In the genomic region with DNA sequence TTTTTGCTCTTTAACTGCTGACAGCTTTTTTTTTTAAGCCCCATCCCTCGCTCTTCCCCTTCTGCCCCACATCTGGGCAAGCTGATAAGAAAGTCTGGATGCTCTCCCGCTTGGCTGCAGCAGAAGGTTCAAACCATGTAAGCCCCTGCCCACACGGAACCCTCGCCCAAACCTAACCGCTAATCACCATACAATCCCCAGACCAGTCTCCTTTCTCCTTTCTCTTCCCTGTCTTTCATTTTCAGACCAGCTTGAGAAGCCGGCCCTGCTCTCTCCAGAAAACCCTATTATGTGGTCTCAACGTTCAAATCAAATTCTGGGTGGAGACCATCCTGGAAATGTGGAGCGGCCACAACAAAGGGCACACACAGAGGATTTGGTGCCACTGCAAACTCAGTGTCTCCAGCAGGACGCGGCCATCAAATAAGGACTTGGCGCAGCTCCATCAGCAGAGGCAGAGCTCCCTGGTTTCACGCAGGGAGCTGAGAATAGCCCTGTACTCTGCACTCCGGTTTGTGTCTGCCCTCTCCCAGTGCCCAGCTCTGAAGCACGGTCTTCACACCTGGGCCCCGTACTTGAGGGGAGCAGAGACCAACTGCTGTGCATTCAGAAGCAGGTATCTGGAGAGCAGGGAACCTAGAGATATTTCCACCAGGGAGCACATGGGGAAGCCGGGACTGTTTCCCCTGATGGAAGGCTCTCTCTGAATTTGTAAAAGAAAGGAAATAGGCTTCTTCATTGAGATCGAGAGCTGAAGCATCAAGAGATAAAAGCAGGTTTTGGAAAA, we compare ENCODE assay signal across 1 cellular context.
TF ChIP-seq lines count a peak whose summit lies in the region.

No MANE protein-coding gene starts in this region.

TF ChIP-seq in K562, 482 proteins besides CTCF, POLR2A, EP300 and RAD21 (continued from another document and continues in another):
- TF ChIP-seq ZNF518B (CRISPR knock-in tag; IDR thresholded peaks at IDR 0.05) (no peak), NR4A1 (CRISPR knock-in tag; IDR thresholded peaks at IDR 0.05) (peak; percentile 16; the same call in 1 of the 2 replicates), NR4A1 (tag; IDR thresholded peaks at IDR 0.05) (peak; percentile 58; the same call in 1 of the 2 replicates), ERF (CRISPR knock-in tag; IDR thresholded peaks at IDR 0.05) (0 out of 2 replicates have a peak, but pooled peaks have one; percentile 27), ZNF584 (CRISPR knock-in tag; IDR thresholded peaks at IDR 0.05; ENCODE audit: low read depth) (peak; percentile 71; the same call in 1 of the 2 replicates), TRIM24 (IDR thresholded peaks at IDR 0.05) (peak; percentile 40 to 63; a peak in 2 of 4 replicates), GATAD2A (IDR thresholded peaks at IDR 0.05) (peak; percentile 97), DMBX1 (CRISPR knock-in tag; IDR thresholded peaks at IDR 0.05; ENCODE audit: borderline replicate concordance) (peak; percentile 94), CBFA2T3 (IDR thresholded peaks at IDR 0.05) (peak; percentile 93), HNRNPL (IDR thresholded peaks at IDR 0.05; ENCODE audit: low read depth, low read length) (peak; percentile 76; the same call in 1 of the 2 replicates), ZNF583 (CRISPR knock-in tag; IDR thresholded peaks at IDR 0.05) (0 out of 2 replicates have a peak, but pooled peaks have one; percentile 56), TAF7 (tag; IDR thresholded peaks at IDR 0.05) (0 out of 2 replicates have a peak, but pooled peaks have one; percentile 28), MECOM (CRISPR knock-in tag; IDR thresholded peaks at IDR 0.05) (peak; percentile 32; the same call in 1 of the 2 replicates), ZNF175 (CRISPR knock-in tag; IDR thresholded peaks at IDR 0.05; ENCODE audit: low read depth) (peak; percentile 93), EWSR1 (IDR thresholded peaks at IDR 0.05; ENCODE audit: borderline replicate concordance, low read depth, partially characterized antibody) (no peak), ZNF146 (CRISPR knock-in tag; IDR thresholded peaks at IDR 0.05; ENCODE audit: unreplicated experiment) (no peak), E2F8 (IDR thresholded peaks at IDR 0.05; ENCODE audit: low read depth, partially characterized antibody) (no peak), EGR1 (conservative IDR thresholded peaks at IDR 0.05) (peak; percentile 44), DPF2 (IDR thresholded peaks at IDR 0.05) (peak; percentile 90), HMBOX1 (IDR thresholded peaks at IDR 0.05) (peak; percentile 44; the same call in 1 of the 2 replicates), HDAC1 (IDR thresholded peaks at IDR 0.05) (peak in 1 of 2 experiments; percentile 70; a peak in 2 of 4 replicates), ZNF316 (IDR thresholded peaks at IDR 0.05) (peak; percentile 95), SIN3A (IDR thresholded peaks at IDR 0.05; ENCODE audit: borderline replicate concordance in 2 of 2, control insufficient read depth in 1 of 2, low read depth in 2 of 2, low read length in 2 of 2) (no peak), PRDM10 (IDR thresholded peaks at IDR 0.05; ENCODE audit: partially characterized antibody) (peak; percentile 64), TAL1 (IDR thresholded peaks at IDR 0.05) (peak; percentile 87), FOXJ3 (CRISPR knock-in tag; IDR thresholded peaks at IDR 0.05) (no peak), CBFA2T2 (conservative IDR thresholded peaks at IDR 0.05) (peak; percentile 88), PTBP1 (IDR thresholded peaks at IDR 0.05; ENCODE audit: low read depth, low read length) (no peak), MAX (CRISPR knock-in tag; IDR thresholded peaks at IDR 0.05) (peak; percentile 11; the same call in 1 of the 2 replicates), RBM15 (IDR thresholded peaks at IDR 0.05; ENCODE audit: insufficient read depth, low read length) (no peak), MAFK (IDR thresholded peaks at IDR 0.05; ENCODE audit: low read length) (peak; percentile 60; the same call in 1 of the 2 replicates), ARNT (IDR thresholded peaks at IDR 0.05) (peak in 1 of 2 experiments; percentile 26; a peak in 1 of 4 replicates), NEUROD1 (IDR thresholded peaks at IDR 0.05; ENCODE audit: borderline replicate concordance, low read depth, low read length, partially characterized antibody) (peak; percentile 60), ZSCAN32 (CRISPR knock-in tag; IDR thresholded peaks at IDR 0.05) (no peak), ZBTB7A (IDR thresholded peaks at IDR 0.05; ENCODE audit: borderline replicate concordance, control insufficient read depth, low read depth, low read length) (peak; percentile 53; the same call in 1 of the 2 replicates), TEAD1 (CRISPR knock-in tag; IDR thresholded peaks at IDR 0.05) (0 out of 4 replicates have a peak, but pooled peaks of 1 of the 2 experiments have one; percentile 30), U2AF1 (optimal IDR thresholded peaks at IDR 0.05; ENCODE audit: low read depth, low read length) (no peak), L3MBTL2 (IDR thresholded peaks at IDR 0.05) (0 out of 2 replicates have a peak, but pooled peaks have one; percentile 14), FOXM1 (IDR thresholded peaks at IDR 0.05; ENCODE audit: low read depth) (peak; percentile 65; the same call in 1 of the 2 replicates), FOXM1 (CRISPR knock-in tag; IDR thresholded peaks at IDR 0.05; ENCODE audit: low read depth) (no peak), ZEB2 (IDR thresholded peaks at IDR 0.05) (peak; percentile 53; the same call in 1 of the 2 replicates), SMARCE1 (IDR thresholded peaks at IDR 0.05) (peak; percentile 88), HEY1 (CRISPR knock-in tag; IDR thresholded peaks at IDR 0.05; ENCODE audit: borderline replicate concordance) (peak; percentile 42; the same call in 1 of the 2 replicates), KDM1A (IDR thresholded peaks at IDR 0.05) (peak in 1 of 2 experiments; percentile 20; a peak in 1 of 4 replicates), ZNF589 (CRISPR knock-in tag; IDR thresholded peaks at IDR 0.05; ENCODE audit: low read depth) (peak; percentile 92), HMG20A (CRISPR knock-in tag; conservative IDR thresholded peaks at IDR 0.05) (no peak), MTA1 (IDR thresholded peaks at IDR 0.05; ENCODE audit: borderline replicate concordance) (peak; percentile 55), JUND (IDR thresholded peaks at IDR 0.05; ENCODE audit: borderline replicate concordance, low read depth, low read length) (peak; percentile 46; the same call in 1 of the 2 replicates), JUND (tag; IDR thresholded peaks at IDR 0.05; ENCODE audit: borderline replicate concordance, low read depth, low read length) (peak; percentile 49; the same call in 1 of the 3 replicates), POLR2AphosphoS2 (IDR thresholded peaks at IDR 0.05; ENCODE audit: low read length) (no peak), ARHGAP35 (IDR thresholded peaks at IDR 0.05; ENCODE audit: partially characterized antibody) (no peak)
- TF ChIP-seq, protein P1, sequence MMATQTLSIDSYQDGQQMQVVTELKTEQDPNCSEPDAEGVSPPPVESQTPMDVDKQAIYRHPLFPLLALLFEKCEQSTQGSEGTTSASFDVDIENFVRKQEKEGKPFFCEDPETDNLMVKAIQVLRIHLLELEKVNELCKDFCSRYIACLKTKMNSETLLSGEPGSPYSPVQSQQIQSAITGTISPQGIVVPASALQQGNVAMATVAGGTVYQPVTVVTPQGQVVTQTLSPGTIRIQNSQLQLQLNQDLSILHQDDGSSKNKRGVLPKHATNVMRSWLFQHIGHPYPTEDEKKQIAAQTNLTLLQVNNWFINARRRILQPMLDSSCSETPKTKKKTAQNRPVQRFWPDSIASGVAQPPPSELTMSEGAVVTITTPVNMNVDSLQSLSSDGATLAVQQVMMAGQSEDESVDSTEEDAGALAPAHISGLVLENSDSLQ (IDR thresholded peaks at IDR 0.05) = peak; percentile 25; the same call in 1 of the 2 replicates
- TF ChIP-seq, protein P2, sequence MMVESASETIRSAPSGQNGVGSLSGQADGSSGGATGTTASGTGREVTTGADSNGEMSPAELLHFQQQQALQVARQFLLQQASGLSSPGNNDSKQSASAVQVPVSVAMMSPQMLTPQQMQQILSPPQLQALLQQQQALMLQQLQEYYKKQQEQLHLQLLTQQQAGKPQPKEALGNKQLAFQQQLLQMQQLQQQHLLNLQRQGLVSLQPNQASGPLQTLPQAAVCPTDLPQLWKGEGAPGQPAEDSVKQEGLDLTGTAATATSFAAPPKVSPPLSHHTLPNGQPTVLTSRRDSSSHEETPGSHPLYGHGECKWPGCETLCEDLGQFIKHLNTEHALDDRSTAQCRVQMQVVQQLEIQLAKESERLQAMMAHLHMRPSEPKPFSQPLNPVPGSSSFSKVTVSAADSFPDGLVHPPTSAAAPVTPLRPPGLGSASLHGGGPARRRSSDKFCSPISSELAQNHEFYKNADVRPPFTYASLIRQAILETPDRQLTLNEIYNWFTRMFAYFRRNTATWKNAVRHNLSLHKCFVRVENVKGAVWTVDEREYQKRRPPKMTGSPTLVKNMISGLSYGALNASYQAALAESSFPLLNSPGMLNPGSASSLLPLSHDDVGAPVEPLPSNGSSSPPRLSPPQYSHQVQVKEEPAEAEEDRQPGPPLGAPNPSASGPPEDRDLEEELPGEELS (CRISPR knock-in tag; IDR thresholded peaks at IDR 0.05; ENCODE audit: borderline replicate concordance) = 0 out of 2 replicates have a peak, but pooled peaks have one; percentile 15
